ENCODE assay signal across 8 cellular contexts in the genomic region with DNA sequence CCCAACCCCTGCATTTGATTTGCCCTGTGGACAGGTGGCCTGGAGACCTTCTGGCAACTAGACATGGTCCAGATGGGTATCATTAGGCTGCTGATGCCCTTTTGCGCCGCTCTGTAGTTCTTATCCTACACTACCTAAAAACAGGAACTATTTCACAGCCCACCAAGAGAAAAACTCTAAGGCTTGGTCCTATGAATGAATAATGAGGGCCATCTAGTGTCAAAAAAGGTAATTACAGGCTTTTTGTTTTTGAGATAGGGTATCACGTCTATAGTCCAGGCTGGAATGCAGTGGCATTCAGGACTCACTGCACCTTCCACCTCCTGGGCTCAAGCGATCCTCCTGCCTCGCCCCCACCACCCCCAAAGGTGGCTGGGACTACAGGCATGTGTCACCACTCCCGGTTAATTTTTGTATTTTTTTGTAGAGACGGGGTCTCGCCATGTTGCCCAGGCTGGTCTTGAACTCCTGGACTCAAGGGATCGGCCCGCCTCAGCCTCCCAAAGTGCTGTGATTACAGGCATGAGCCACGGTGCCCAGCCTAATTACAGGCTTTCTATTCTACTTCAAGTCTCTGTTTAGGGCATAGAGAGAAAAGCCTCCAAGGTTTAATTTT. TPM values are rescaled to one million over a fixed set of nuclear protein-coding genes. Genes with fewer than 3 reads are reported as not detected.
DNase-seq lines count a peak whose midpoint lies in the region; ATAC-seq and TF ChIP-seq lines count a peak whose summit lies in the region.

No MANE protein-coding gene starts in this region.

- POLR2A ChIA-PET in CD4-positive, alpha-beta memory T cell (lab: Charles Lee; ENCODE audit: partially characterized antibody): no interaction called here
- POLR2A ChIA-PET in T-cell (lab: Charles Lee): interaction anchor here in 1 of 2 donors (0.6 kb wide), 1 partner anchor 50 kb away, joined by 3 read pairs; no protein-coding TSS in a partner anchor

- CTCF ChIA-PET in CD4-positive, alpha-beta memory T cell (lab: Charles Lee; ENCODE audit: partially characterized antibody): interaction anchor here (0.7 to 7.5 kb wide), 14 partner anchors 13 to 125 kb away, joined by 3 to 172 read pairs (median 4); a partner anchor contains a TSS
- CTCF ChIA-PET in T-cell (lab: Charles Lee): interaction anchor here (0.6 to 2.3 kb wide), 9 partner anchors 13 to 440 kb away, joined by 3 to 31 read pairs (median 6); a partner anchor contains a TSS

- TF ChIP-seq CTCF in neural progenitor cell (IDR thresholded peaks at IDR 0.05): peak; percentile 69

- H3K79me2 ChIP-seq in neural progenitor cell (ENCODE audit: low read depth): no peaks in the 10 kb centered on the region

- H3K27me3 Mint-ChIP-seq in CD4-positive, alpha-beta memory T cell: no peaks in the 10 kb centered on the region
- H3K27me3 Mint-ChIP-seq in T-cell (no peaks in the 10 kb centered on the region), neural progenitor cell (ENCODE audit: insufficient read depth, low read depth) (peaks cover 5% of the 10 kb centered on the region)

- peaks cover 29% of the 10 kb centered on the region for H3K36me3 ChIP-seq in CD4-positive, alpha-beta memory T cell (ENCODE audit: insufficient read depth, low read length)
- H3K36me3 ChIP-seq in neural progenitor cell: peaks cover 10% of the 10 kb centered on the region

- no peak overlapping the region for H3K4me2 ChIP-seq in neural progenitor cell

- peaks cover 47 to 73% of the 10 kb centered on the region in 2 donors for H3K36me3 Mint-ChIP-seq in CD4-positive, alpha-beta memory T cell
- H3K36me3 Mint-ChIP-seq in T-cell (peaks cover 55% of the 10 kb centered on the region), neural progenitor cell (peaks cover 48% of the 10 kb centered on the region)

- no peaks in the 10 kb centered on the region for H4K20me1 ChIP-seq in neural progenitor cell (ENCODE audit: low read depth)

- no peak overlapping the region for H3K4me3 ChIP-seq in CD4-positive, alpha-beta memory T cell (ENCODE audit: low read length in 2 of 2)
- H3K4me3 ChIP-seq in neural progenitor cell: no peak overlapping the region

- no peaks in the 10 kb centered on the region for H3K9me3 ChIP-seq in CD4-positive, alpha-beta memory T cell (ENCODE audit: control insufficient read depth in 1 of 2, low read length in 2 of 2)
- no peaks in the 10 kb centered on the region for H3K9me3 ChIP-seq in neural progenitor cell (ENCODE audit: low read depth)

- peak; percentile 55 for ATAC-seq in GM19328 (IDR thresholded peaks at IDR 0.05; ENCODE audit: unreplicated experiment)
- peak in 3 of 4 experiments; percentile 50 to 73 (median 55) for ATAC-seq in T-cell (replicated peaks in 1 of 4)
- no peak for ATAC-seq in HG03039 (IDR thresholded peaks at IDR 0.05; ENCODE audit: unreplicated experiment)

- no peaks in the 10 kb centered on the region for H3K27me3 ChIP-seq in CD4-positive, alpha-beta memory T cell (ENCODE audit: insufficient read depth, low read length)
- H3K27me3 ChIP-seq in neural progenitor cell: no peaks in the 10 kb centered on the region

- no peaks in the 10 kb centered on the region for H3F3A ChIP-seq in neural progenitor cell (ENCODE audit: low read depth)

- DNase-seq in CD4-positive, alpha-beta memory T cell: peak in 4 of 5 donors; percentile 42 to 57 (median 53)
- DNase-seq in NCI-H1694 treated with DMSO at 0.1 percent for 48 hours (lab: John Stamatoyannopoulos, UW): peak; percentile 86
- peak in 2 of 34 experiments; percentile 4 to 6 for DNase-seq in T-cell
- peak; percentile 81 for DNase-seq in fibroblast of peridontal ligament (ENCODE audit: extremely low read depth)
- DNase-seq in neural progenitor cell (ENCODE audit: low spot score): peak; percentile 59
- no peak for DNase-seq in NK-92 (lab: John Stamatoyannopoulos, UW; ENCODE audit: unreplicated experiment)

- no peak overlapping the region for H3K4me3 Mint-ChIP-seq in CD4-positive, alpha-beta memory T cell
- no peak overlapping the region for H3K4me3 Mint-ChIP-seq in T-cell
- H3K4me3 Mint-ChIP-seq in neural progenitor cell: no peak overlapping the region

- no peaks in the 10 kb centered on the region for H3K9me3 Mint-ChIP-seq in CD4-positive, alpha-beta memory T cell
- H3K9me3 Mint-ChIP-seq in T-cell: no peaks in the 10 kb centered on the region
- no peaks in the 10 kb centered on the region for H3K9me3 Mint-ChIP-seq in neural progenitor cell

- H3K4me1 ChIP-seq in CD4-positive, alpha-beta memory T cell (ENCODE audit: insufficient read depth, low read length): no peaks in the 10 kb centered on the region
- no peaks in the 10 kb centered on the region for H3K4me1 ChIP-seq in neural progenitor cell

- intact Hi-C loops in CD4-positive, alpha-beta memory T cell (cut with micrococcal nuclease): loop anchor here (1.0 to 2.0 kb wide), 3 partner anchors 21 to 121 kb away; a partner anchor contains a TSS

- H3K9ac ChIP-seq in neural progenitor cell: no peak overlapping the region

- H2AFZ ChIP-seq in neural progenitor cell (replicated peaks): no peak overlapping the region

- peaks cover 0 to 5% (median 0%) of the 10 kb centered on the region in 4 donors for H3K4me1 Mint-ChIP-seq in CD4-positive, alpha-beta memory T cell
- H3K4me1 Mint-ChIP-seq in T-cell (peaks cover 0 to 3% (median 0%) of the 10 kb centered on the region in 3 donors), neural progenitor cell (no peaks in the 10 kb centered on the region)

- H3K27ac ChIP-seq in CD4-positive, alpha-beta memory T cell (ENCODE audit: low read depth, low read length): no peak overlapping the region
- H3K27ac ChIP-seq in neural progenitor cell: no peak overlapping the region

- peak overlapping the region in 3 of 7 donors; percentile 51 to 81 (median 59) for H3K27ac Mint-ChIP-seq in CD4-positive, alpha-beta memory T cell
- no peak overlapping the region for H3K27ac Mint-ChIP-seq in T-cell
- H3K27ac Mint-ChIP-seq in neural progenitor cell: no peak overlapping the region

RNA-seq across cellular contexts. Expression of a gene that starts 20.9 kb away (rescaled TPM):
- 10 to 100 TPM; 19.1 to 19.6 TPM for total RNA-seq in CD4-positive, alpha-beta memory T cell
- polyA plus RNA-seq in CD4-positive, alpha-beta memory T cell: 10 to 100 TPM; 14.4 to 15.3 TPM
- total RNA-seq in T-cell (10 to 100 TPM; 14.7 to 19.2 (median 15.7) TPM), neural progenitor cell (ENCODE audit: low replicate concordance) (25.4 and 40.0 TPM in 2 replicates)

RNA-seq across cellular contexts. Expression of a gene that starts 26.1 kb away (rescaled TPM):
- 10 to 100 TPM; 58.4 to 62.7 TPM for total RNA-seq in CD4-positive, alpha-beta memory T cell
- 1 to 10 TPM; 2.9 to 8.3 TPM for polyA plus RNA-seq in CD4-positive, alpha-beta memory T cell
- total RNA-seq in T-cell (10 to 100 TPM; 41.4 to 59.7 (median 56.1) TPM), neural progenitor cell (ENCODE audit: low replicate concordance) (6.1 and 7.6 TPM in 2 replicates)

RNA-seq across cellular contexts. Expression of a gene that starts 38.0 kb away (rescaled TPM):
- 10 to 100 TPM; 16.3 to 19.4 TPM for total RNA-seq in CD4-positive, alpha-beta memory T cell
- polyA plus RNA-seq in CD4-positive, alpha-beta memory T cell: 10 to 100 TPM; 19.9 to 31.3 TPM
- total RNA-seq in T-cell: 10 to 100 TPM; 18.4 to 24.2 (median 22.4) TPM
- total RNA-seq in neural progenitor cell (ENCODE audit: low replicate concordance): 28.7 and 39.5 TPM in 2 replicates
